Comparison of ENCODE assay signal across 16 cellular contexts in the genomic region with DNA sequence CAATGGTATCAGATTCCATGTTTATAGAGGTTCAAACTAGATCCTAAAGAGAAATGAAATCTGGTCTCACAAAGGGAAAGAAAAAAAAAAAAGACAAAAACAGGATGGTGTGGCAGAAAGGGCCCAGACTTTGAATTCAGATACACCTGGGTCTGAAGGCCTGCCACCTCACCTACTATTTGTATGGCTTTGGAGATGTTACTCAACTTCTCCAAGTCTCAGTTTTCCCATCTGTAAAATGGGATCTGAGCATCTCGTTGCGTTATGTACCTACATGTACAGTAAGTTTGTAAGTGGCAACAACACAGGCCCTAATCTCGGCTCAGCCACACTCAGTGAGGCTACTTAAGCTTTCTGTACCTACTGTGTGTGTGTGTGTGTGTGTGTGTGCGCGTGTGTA.
DNase-seq lines count a peak whose midpoint lies in the region; ATAC-seq and TF ChIP-seq lines count a peak whose summit lies in the region.
"Had no signal": no experiment of that assay in that cellular context is flagged by ENCODE, and none has a peak within 500 bp of the region (broad histone marks: within the 10 kb centered on the region; RNA-seq: fewer than 3 reads in every experiment).

No MANE protein-coding gene starts in this region.

- no peak overlapping the region for H3K56ac ChIP-seq in IMR-90 (ENCODE audit: extremely low read depth, insufficient read depth, low read length)

- no peaks in the 10 kb centered on the region; a peak in 1 of 4 replicates for H3K79me1 ChIP-seq in IMR-90 (ENCODE audit: low read depth in 1 of 2, low read length in 2 of 2)

- no peaks in the 10 kb centered on the region for H3K27me3 Mint-ChIP-seq in stimulated activated memory B cell treated with anti-CD40 and anti-IgM and Interleukin-4, amounts not matched to agents 10 μg/mL and 1 μg/mL and 100 μg/mL, for 72 hours

- H3K9me3 ChIP-seq in IMR-90 (ENCODE audit: control insufficient read depth, insufficient read depth, low read length) (no peaks in the 10 kb centered on the region), ascending aorta (no peaks in the 10 kb centered on the region), muscle layer of duodenum (ENCODE audit: control insufficient read depth in 1 of 2, low read length in 2 of 2) (no peaks in the 10 kb centered on the region)
- H3K9me3 ChIP-seq: SJCRH30 had no signal

- no peak overlapping the region for H3K4me3 Mint-ChIP-seq in stimulated activated memory B cell treated with anti-CD40 and anti-IgM and Interleukin-4, amounts not matched to agents 10 μg/mL and 1 μg/mL and 100 μg/mL, for 72 hours

- H3K23ac ChIP-seq in IMR-90 (ENCODE audit: low read depth, low read length) = peak overlapping the region; percentile 24; the same call in 1 of the 2 replicates

- H3K9me3 Mint-ChIP-seq in stimulated activated memory B cell treated with anti-CD40 and anti-IgM and Interleukin-4, amounts not matched to agents 10 μg/mL and 1 μg/mL and 100 μg/mL, for 72 hours = no peaks in the 10 kb centered on the region

- H3K27me3 ChIP-seq in IMR-90 (ENCODE audit: control insufficient read depth, insufficient read depth, low read length) (no peaks in the 10 kb centered on the region), ascending aorta (no peaks in the 10 kb centered on the region), muscle layer of duodenum (ENCODE audit: low read depth, low read length) (no peaks in the 10 kb centered on the region)
- H3K27me3 ChIP-seq: SJCRH30 had no signal

- H3K18ac ChIP-seq in IMR-90 (ENCODE audit: low read depth, low read length) = 0 out of 2 replicates have a peak overlapping the region, but pooled peaks have one; percentile 26

- H2BK15ac ChIP-seq in IMR-90 (ENCODE audit: low read depth, low read length) = peak overlapping the region; percentile 94; the same call in 1 of the 3 replicates

- H2AK5ac ChIP-seq in IMR-90 (ENCODE audit: low read depth, low read length) = peak overlapping the region; percentile 91

- H4K91ac ChIP-seq in IMR-90 (ENCODE audit: insufficient read depth, low read depth, low read length) = peak overlapping the region; percentile 74

- TF ChIP-seq CTCF in IMR-90 (conservative IDR thresholded peaks at IDR 0.05; ENCODE audit: low read depth, low read length) (no peak), ascending aorta (IDR thresholded peaks at IDR 0.05) (no peak)

- H2BK120ac ChIP-seq in IMR-90 (ENCODE audit: low read depth, low read length) = peak overlapping the region; percentile 80

- TF ChIP-seq RAD21 in IMR-90 (IDR thresholded peaks at IDR 0.05; ENCODE audit: low read length) = no peak

- CTCF ChIA-PET in IMR-90 (lab: Yijun Ruan, JAX) = interaction anchor here (0.5 kb wide), 1 partner anchor 631 kb away, joined by 4 read pairs; no protein-coding TSS in a partner anchor

- TF ChIP-seq POLR2A in IMR-90 (IDR thresholded peaks at IDR 0.05; ENCODE audit: low read depth, low read length) = no peak

- H2BK20ac ChIP-seq in IMR-90 (ENCODE audit: low read depth, low read length) = peak overlapping the region; percentile 80

- H3K36me3 ChIP-seq in IMR-90 (ENCODE audit: control insufficient read depth, insufficient read depth, low read length) (no peaks in the 10 kb centered on the region), ascending aorta (no peaks in the 10 kb centered on the region), muscle layer of duodenum (ENCODE audit: control insufficient read depth in 1 of 2, insufficient read depth in 2 of 2, low read length in 2 of 2) (no peaks in the 10 kb centered on the region)
- H3K36me3 ChIP-seq: SJCRH30 had no signal

- no peak overlapping the region for H3K9ac ChIP-seq in IMR-90 (ENCODE audit: low read depth, low read length)

- ATAC-seq in IMR-90 (ENCODE audit: low read depth) = no peak
- no peak for ATAC-seq in stimulated activated memory B cell treated with anti-CD40 and anti-IgM and Interleukin-4, amounts not matched to agents 10 μg/mL and 1 μg/mL and 100 μg/mL, for 72 hours
- no peak for ATAC-seq in GM18861 (IDR thresholded peaks at IDR 0.05; ENCODE audit: unreplicated experiment)

- DNase-seq in IMR-90 (no peak), ascending aorta (ENCODE audit: low spot score in 2 of 2) (no peak), OCI-M1 (lab: John Stamatoyannopoulos, UW) (no peak), putamen (ENCODE audit: low spot score) (no peak)
- DNase-seq: ACHN, NCI-H1417, NCI-H187, NCI-H2107, NCI-H2227 treated with DMSO at 0.1 percent for 48 hours, NCI-H524, NCI-H82, SJCRH30 had no signal

- no TSS peak for BruUV-seq in IMR-90 (replicated peaks; lab: Mats Ljungman, UMichigan)

- H3K27ac ChIP-seq in IMR-90 (ENCODE audit: insufficient read depth, low read length) = peak overlapping the region; percentile 32; the same call in 1 of the 2 replicates
- peak overlapping the region; percentile 4 to 42 for H3K27ac ChIP-seq in ascending aorta
- H3K27ac ChIP-seq in muscle layer of duodenum (ENCODE audit: low read length) = peak overlapping the region; percentile 55
- H3K27ac ChIP-seq: C4-2B had no signal

- H3K4ac ChIP-seq in IMR-90 (ENCODE audit: low read depth, low read length) = peak overlapping the region; percentile 79

- peak overlapping the region; percentile 43; the same call in 1 of the 2 replicates for H4K5ac ChIP-seq in IMR-90 (ENCODE audit: low read depth, low read length)

- H3K4me1 Mint-ChIP-seq in stimulated activated memory B cell treated with anti-CD40 and anti-IgM and Interleukin-4, amounts not matched to agents 10 μg/mL and 1 μg/mL and 100 μg/mL, for 72 hours = peaks cover 43% of the 10 kb centered on the region

- WGBS in IMR-90 (ENCODE audit: extremely low coverage in 2 of 2, insufficient read length in 1 of 2), 2 experiments = no CpG with 5 or more reads among the region's 5 CpGs

- H3K4me3 ChIP-seq in IMR-90 (ENCODE audit: insufficient read depth, low read depth, low read length) (no peak overlapping the region), ascending aorta (no peak overlapping the region), muscle layer of duodenum (ENCODE audit: low read depth in 1 of 2, low read length in 2 of 2) (no peak overlapping the region)
- H3K4me3 ChIP-seq: SJCRH30 had no signal

- H3K36me3 Mint-ChIP-seq in stimulated activated memory B cell treated with anti-CD40 and anti-IgM and Interleukin-4, amounts not matched to agents 10 μg/mL and 1 μg/mL and 100 μg/mL, for 72 hours = no peaks in the 10 kb centered on the region

- no peak overlapping the region for H3K4me2 ChIP-seq in IMR-90 (ENCODE audit: low read depth, low read length)

- peak overlapping the region; percentile 31 to 64; a peak in 3 of 4 replicates for H4K8ac ChIP-seq in IMR-90 (ENCODE audit: low read depth in 2 of 2, low read length in 2 of 2)

- no peak overlapping the region for H2AFZ ChIP-seq in IMR-90 (replicated peaks; ENCODE audit: low read length, poor library complexity)

- dilution Hi-C loops in IMR-90 (cut with HindIII; ENCODE audit: low sequenced_read_pairs, unreplicated experiment) = no loop called here

- H4K20me1 ChIP-seq in IMR-90 (ENCODE audit: insufficient read depth, low read length) = no peaks in the 10 kb centered on the region

- in situ Hi-C loops in IMR-90 (cut with MboI; ENCODE audit: low sequenced_read_pairs) = loop anchor here (10.0 kb wide), 1 partner anchor 335 kb away; no protein-coding TSS in a partner anchor

- peak overlapping the region; percentile 25 for H2BK5ac ChIP-seq in IMR-90 (ENCODE audit: low read depth, low read length, poor library complexity, severe bottlenecking)

- no peak overlapping the region for H2AK9ac ChIP-seq in IMR-90 (replicated peaks; ENCODE audit: low read depth, low read length, poor library complexity)

- H3K27ac Mint-ChIP-seq in stimulated activated memory B cell treated with anti-CD40 and anti-IgM and Interleukin-4, amounts not matched to agents 10 μg/mL and 1 μg/mL and 100 μg/mL, for 72 hours = peak overlapping the region; percentile 3

- peaks cover 10% of the 10 kb centered on the region; the same call in 1 of the 2 replicates for H3K9me1 ChIP-seq in IMR-90 (ENCODE audit: insufficient read depth, low read length)

- H3K4me1 ChIP-seq in IMR-90 (ENCODE audit: control insufficient read depth, insufficient read depth, low read length) (peaks cover 21% of the 10 kb centered on the region), ascending aorta (peaks cover 0 to 29% of the 10 kb centered on the region in 2 donors), muscle layer of duodenum (ENCODE audit: control insufficient read depth in 1 of 2, insufficient read depth in 2 of 2, low read length in 2 of 2) (peaks cover 4 to 9% of the 10 kb centered on the region in 2 donors)

- intact Hi-C loops in IMR-90 (cut with micrococcal nuclease) (loop anchor here (10.0 kb wide), 1 partner anchor 135 kb away; no protein-coding TSS in a partner anchor), ascending aorta (cut with DNase I) (no loop called here)

- POLR2A ChIA-PET in IMR-90 (lab: Charles Lee; ENCODE audit: unreplicated experiment) = no interaction called here

- 0 out of 2 replicates have a peak overlapping the region, but pooled peaks have one; percentile 33 for H3K14ac ChIP-seq in IMR-90 (replicated peaks; ENCODE audit: low read depth, low read length)

TF ChIP-seq in IMR-90, 13 proteins besides CTCF, POLR2A, EP300 and RAD21 (continues in another document):
- TF ChIP-seq, protein P1, sequence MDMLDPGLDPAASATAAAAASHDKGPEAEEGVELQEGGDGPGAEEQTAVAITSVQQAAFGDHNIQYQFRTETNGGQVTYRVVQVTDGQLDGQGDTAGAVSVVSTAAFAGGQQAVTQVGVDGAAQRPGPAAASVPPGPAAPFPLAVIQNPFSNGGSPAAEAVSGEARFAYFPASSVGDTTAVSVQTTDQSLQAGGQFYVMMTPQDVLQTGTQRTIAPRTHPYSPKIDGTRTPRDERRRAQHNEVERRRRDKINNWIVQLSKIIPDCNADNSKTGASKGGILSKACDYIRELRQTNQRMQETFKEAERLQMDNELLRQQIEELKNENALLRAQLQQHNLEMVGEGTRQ (IDR thresholded peaks at IDR 0.05; ENCODE audit: low read depth, low read length) = no peak
- no peak for TF ChIP-seq CHD1 (IDR thresholded peaks at IDR 0.05; ENCODE audit: low read depth, low read length)
- TF ChIP-seq SMC3 (IDR thresholded peaks at IDR 0.05; ENCODE audit: low read depth, low read length) = no peak
- TF ChIP-seq FOS (IDR thresholded peaks at IDR 0.05; ENCODE audit: low read depth, low read length) = no peak
- no peak for TF ChIP-seq RFX5 (IDR thresholded peaks at IDR 0.05; ENCODE audit: low read depth, low read length)
- no peak for TF ChIP-seq MAZ (IDR thresholded peaks at IDR 0.05; ENCODE audit: borderline replicate concordance, low read depth, low read length)
- no peak for TF ChIP-seq MAFK (IDR thresholded peaks at IDR 0.05; ENCODE audit: low read depth, low read length)
- no peak for TF ChIP-seq RCOR1 (IDR thresholded peaks at IDR 0.05; ENCODE audit: insufficient replicate concordance, low read length)
- TF ChIP-seq MXI1 (IDR thresholded peaks at IDR 0.05; ENCODE audit: borderline replicate concordance, low read depth, low read length) = no peak
- no peak for TF ChIP-seq NFE2L2 (IDR thresholded peaks at IDR 0.05; ENCODE audit: low read depth, low read length)
- no peak for TF ChIP-seq CEBPB (IDR thresholded peaks at IDR 0.05; ENCODE audit: low read depth, low read length)
